ENCODE assay signal across 18 cellular contexts in genomic region chr11:33655842-33656600, GRCh38. TPM values are rescaled to one million over a fixed set of nuclear protein-coding genes. Genes with fewer than 3 reads are reported as not detected.
DNase-seq lines count a peak whose midpoint lies in the region; ATAC-seq and TF ChIP-seq lines count a peak whose summit lies in the region.
"Had no signal": no experiment of that assay in that cellular context is flagged by ENCODE, and none has a peak within 500 bp of the region (broad histone marks: within the 10 kb centered on the region; RNA-seq: fewer than 3 reads in every experiment).

No MANE protein-coding gene starts in this region.

- no peak for TF ChIP-seq POLR2A in uterus (IDR thresholded peaks at IDR 0.05)

- H3K4me1 ChIP-seq in uterus, result no peaks in the 10 kb centered on the region
- H3K4me1 ChIP-seq: left lung, neural progenitor cell, Peyer's patch had no signal

- H3K36me3 ChIP-seq in uterus, result no peaks in the 10 kb centered on the region
- H3K36me3 ChIP-seq: heart left ventricle, left lung, neural progenitor cell, Peyer's patch, thoracic aorta had no signal

- POLR2A ChIA-PET in RWPE1 (lab: Yijun Ruan, JAX; ENCODE audit: low non-redundant PET), result no interaction called here
- POLR2A ChIA-PET in activated CD4-positive, alpha-beta memory T cell treated with anti-CD3 and anti-CD28 coated beads for 36 hours (lab: Charles Lee), result no interaction called here

- peak; percentile 75 for ATAC-seq in GM18870 (IDR thresholded peaks at IDR 0.05; ENCODE audit: unreplicated experiment)
- peak; percentile 60 for ATAC-seq in HG02678 (IDR thresholded peaks at IDR 0.05; ENCODE audit: unreplicated experiment)
- ATAC-seq in stimulated activated memory B cell treated with anti-CD40 and anti-IgM and Interleukin-4, amounts not matched to agents 10 μg/mL and 1 μg/mL and 100 μg/mL, for 72 hours, result peak; percentile 71
- ATAC-seq: heart left ventricle, left lung had no signal

- H3K9me3 ChIP-seq in uterus, result no peaks in the 10 kb centered on the region
- H3K9me3 ChIP-seq: heart left ventricle, left lung, Peyer's patch, thoracic aorta had no signal

- H3K9me3 Mint-ChIP-seq in stimulated activated memory B cell treated with anti-CD40 and anti-IgM and Interleukin-4, amounts not matched to agents 10 μg/mL and 1 μg/mL and 100 μg/mL, for 72 hours, result no peaks in the 10 kb centered on the region
- no peaks in the 10 kb centered on the region for H3K9me3 Mint-ChIP-seq in activated CD4-positive, alpha-beta memory T cell treated with anti-CD3 and anti-CD28 coated beads for 36 hours
- H3K9me3 Mint-ChIP-seq: endodermal cell; neural progenitor cell; T-helper 1 cell treated with Interleukin-12 subunit alpha and Interleukin-12 subunit beta and Interleukin-4 antibody, amounts not matched to agents 30 μg/mL and 1 μg/mL, for 36 hours had no signal

- no peak for TF ChIP-seq CTCF in RWPE1 (conservative IDR thresholded peaks at IDR 0.05; ENCODE audit: low read depth)
- TF ChIP-seq CTCF in uterus (IDR thresholded peaks at IDR 0.05), result no peak

- no peaks in the 10 kb centered on the region for H3K36me3 Mint-ChIP-seq in stimulated activated memory B cell treated with anti-CD40 and anti-IgM and Interleukin-4, amounts not matched to agents 10 μg/mL and 1 μg/mL and 100 μg/mL, for 72 hours
- no peaks in the 10 kb centered on the region for H3K36me3 Mint-ChIP-seq in activated CD4-positive, alpha-beta memory T cell treated with anti-CD3 and anti-CD28 coated beads for 36 hours

- intact Hi-C loops in activated CD4-positive, alpha-beta memory T cell treated with anti-CD3 and anti-CD28 coated beads for 36 hours (cut with micrococcal nuclease), result no loop called here
- intact Hi-C loops in uterus (cut with DNase I; ENCODE audit: low total_unique reads), result no loop called here

- H3K27ac ChIP-seq in RWPE1, result no peak overlapping the region
- no peak overlapping the region for H3K27ac ChIP-seq in uterus
- H3K27ac ChIP-seq: heart left ventricle, left lung, neural progenitor cell, Peyer's patch, thoracic aorta had no signal

- H3K27ac Mint-ChIP-seq in stimulated activated memory B cell treated with anti-CD40 and anti-IgM and Interleukin-4, amounts not matched to agents 10 μg/mL and 1 μg/mL and 100 μg/mL, for 72 hours, result peak overlapping the region; percentile 70
- H3K27ac Mint-ChIP-seq in activated CD4-positive, alpha-beta memory T cell treated with anti-CD3 and anti-CD28 coated beads for 36 hours, result no peak overlapping the region
- H3K27ac Mint-ChIP-seq: endodermal cell; neural progenitor cell; T-helper 1 cell treated with Interleukin-12 subunit alpha and Interleukin-12 subunit beta and Interleukin-4 antibody, amounts not matched to agents 30 μg/mL and 1 μg/mL, for 36 hours had no signal

- H3K4me3 Mint-ChIP-seq in stimulated activated memory B cell treated with anti-CD40 and anti-IgM and Interleukin-4, amounts not matched to agents 10 μg/mL and 1 μg/mL and 100 μg/mL, for 72 hours, result no peak overlapping the region
- no peak overlapping the region for H3K4me3 Mint-ChIP-seq in activated CD4-positive, alpha-beta memory T cell treated with anti-CD3 and anti-CD28 coated beads for 36 hours
- H3K4me3 Mint-ChIP-seq: endodermal cell; neural progenitor cell; T-helper 1 cell treated with Interleukin-12 subunit alpha and Interleukin-12 subunit beta and Interleukin-4 antibody, amounts not matched to agents 30 μg/mL and 1 μg/mL, for 36 hours had no signal

- H3K4me1 Mint-ChIP-seq in stimulated activated memory B cell treated with anti-CD40 and anti-IgM and Interleukin-4, amounts not matched to agents 10 μg/mL and 1 μg/mL and 100 μg/mL, for 72 hours, result peaks cover 14% of the 10 kb centered on the region
- no peaks in the 10 kb centered on the region for H3K4me1 Mint-ChIP-seq in activated CD4-positive, alpha-beta memory T cell treated with anti-CD3 and anti-CD28 coated beads for 36 hours (ENCODE audit: low read depth)
- H3K4me1 Mint-ChIP-seq: neural progenitor cell had no signal

- H3K27me3 ChIP-seq in uterus, result no peaks in the 10 kb centered on the region
- H3K27me3 ChIP-seq: heart left ventricle, left lung, neural progenitor cell, Peyer's patch had no signal

- CTCF ChIA-PET in RWPE1 (lab: Yijun Ruan, JAX), result interaction anchor here (0.7 to 0.9 kb wide), 2 partner anchors 60 to 1336 kb away, joined by 3 read pairs; no protein-coding TSS in a partner anchor
- CTCF ChIA-PET in activated CD4-positive, alpha-beta memory T cell treated with anti-CD3 and anti-CD28 coated beads for 36 hours (lab: Charles Lee), result no interaction called here

- no peak overlapping the region for H3K4me3 ChIP-seq in uterus
- H3K4me3 ChIP-seq: heart left ventricle, left lung, neural progenitor cell, Peyer's patch, thoracic aorta had no signal

- peak; percentile 24 for DNase-seq in RWPE1 (ENCODE audit: low spot score)
- DNase-seq in activated CD4-positive, alpha-beta memory T cell treated with anti-CD3 and anti-CD28 coated beads for 36 hours, result no peak
- no peak for DNase-seq in effector CD8-positive, alpha-beta T cell (lab: John Stamatoyannopoulos, UW)
- no peak for DNase-seq in uterus
- DNase-seq: activated CD4-positive, alpha-beta T cell treated with anti-CD3 and anti-CD28 coated beads for 48 hours; endodermal cell; heart left ventricle; left lung; MV-4-11; Peyer's patch; small intestine had no signal

- peaks cover 39% of the 10 kb centered on the region for H3K27me3 Mint-ChIP-seq in stimulated activated memory B cell treated with anti-CD40 and anti-IgM and Interleukin-4, amounts not matched to agents 10 μg/mL and 1 μg/mL and 100 μg/mL, for 72 hours
- H3K27me3 Mint-ChIP-seq in activated CD4-positive, alpha-beta memory T cell treated with anti-CD3 and anti-CD28 coated beads for 36 hours, result peaks cover 12% of the 10 kb centered on the region

RNA-seq across cellular contexts. Expression of gene C11orf91, which starts 44.6 kb away (rescaled TPM):
- not detected for total RNA-seq in activated CD4-positive, alpha-beta memory T cell treated with anti-CD3 and anti-CD28 coated beads for 36 hours
- not detected for total RNA-seq in uterus
- total RNA-seq: G401, Peyer's patch, thoracic aorta had no signal
